In genomic region chr5:115841382-115842088, GRCh38 we compare ENCODE assay signal across 8 cellular contexts. TPM values are rescaled to one million over a fixed set of nuclear protein-coding genes. Genes with fewer than 3 reads are reported as not detected.
A peak's percentile ranks its signal among the peaks of the same experiment; 100 is the strongest.
DNase-seq lines count a peak whose midpoint lies in the region; ATAC-seq and TF ChIP-seq lines count a peak whose summit lies in the region.

Gene AP3S1 (plus strand): TSS chr5:115841935. CDS start chr5:115842038, 103 bp downstream.
Gene ATG12 (minus strand): TSS chr5:115841565. CDS start chr5:115841552, 13 bp downstream.

- POLR2A ChIA-PET in BJ (lab: Charles Lee): no interaction called here
- POLR2A ChIA-PET in activated CD4-positive, alpha-beta T cell treated with anti-CD3 and anti-CD28 coated beads for 36 hours (lab: Charles Lee): no interaction called here

- CTCF ChIA-PET in BJ (lab: Yijun Ruan, JAX): interaction anchor here (0.6 to 3.0 kb wide), 2 partner anchors 129 to 206 kb away, joined by 3 to 18 read pairs; no protein-coding TSS in a partner anchor
- CTCF ChIA-PET in activated CD4-positive, alpha-beta T cell treated with anti-CD3 and anti-CD28 coated beads for 36 hours (lab: Charles Lee): interaction anchor here (0.7 to 1.0 kb wide), 5 partner anchors 10 to 544 kb away, joined by 3 to 4 read pairs (median 4); no protein-coding TSS in a partner anchor

- H3K9me3 Mint-ChIP-seq in activated CD4-positive, alpha-beta T cell treated with anti-CD3 and anti-CD28 coated beads for 36 hours (ENCODE audit: low read depth): no peaks in the 10 kb centered on the region
- H3K9me3 Mint-ChIP-seq in chondrocyte (ENCODE audit: low read depth): no peaks in the 10 kb centered on the region

- peak within 1 kb of the TSS; percentile 99 for H3K27ac Mint-ChIP-seq in activated CD4-positive, alpha-beta T cell treated with anti-CD3 and anti-CD28 coated beads for 36 hours
- peak within 1 kb of the TSS; percentile 99 for H3K27ac Mint-ChIP-seq in chondrocyte (ENCODE audit: unreplicated experiment)

- peak within 1 kb of the TSS; percentile 93 for H3K4me3 Mint-ChIP-seq in activated CD4-positive, alpha-beta T cell treated with anti-CD3 and anti-CD28 coated beads for 36 hours
- H3K4me3 Mint-ChIP-seq in chondrocyte (ENCODE audit: unreplicated experiment): peak within 1 kb of the TSS; percentile 94

- H3K36me3 Mint-ChIP-seq in activated CD4-positive, alpha-beta T cell treated with anti-CD3 and anti-CD28 coated beads for 36 hours (ENCODE audit: low read depth): peaks cover 15% of the 10 kb centered on the region
- peaks cover 6% of the 10 kb centered on the region for H3K36me3 Mint-ChIP-seq in chondrocyte (ENCODE audit: low read depth)

- H3K27me3 Mint-ChIP-seq in activated CD4-positive, alpha-beta T cell treated with anti-CD3 and anti-CD28 coated beads for 36 hours: no peaks in the 10 kb centered on the region
- H3K27me3 Mint-ChIP-seq in chondrocyte (ENCODE audit: low read depth): no peaks in the 10 kb centered on the region

- DNase-seq in BJ (ENCODE audit: low read depth) (peak; percentile 63), GM19240 (ENCODE audit: insufficient read length, low spot score) (peak; percentile 9), NCI-H524 (lab: John Stamatoyannopoulos, UW) (peak; percentile 84 to 90), chondrocyte (ENCODE audit: low spot score) (peak; percentile 96), kidney epithelial cell (ENCODE audit: low read depth) (peak; percentile 59)
- DNase-seq in activated CD4-positive, alpha-beta T cell treated with anti-CD3 and anti-CD28 coated beads for 36 hours: peak; percentile 94
- peak; percentile 92 for DNase-seq in stimulated activated CD4-positive, alpha-beta T cell treated with anti-CD3 and anti-CD28 coated beads, Interleukin-15, amount 100 ng/mL, for 24 hours

- intact Hi-C loops in activated CD4-positive, alpha-beta T cell treated with anti-CD3 and anti-CD28 coated beads for 36 hours (cut with DNase I, micrococcal nuclease): loop anchor here (1.0 to 5.0 kb wide), 10 partner anchors 215 to 671 kb away; partner anchors contain the start of genes CCDC112 (in 2 of the 2), FEM1C (in 2 of the 2), PGGT1B (in 2 of the 2) and TMED7 (in 2 of the 2)

- ATAC-seq in HG03457 (IDR thresholded peaks at IDR 0.05; ENCODE audit: unreplicated experiment): peak; percentile 71
- peak; percentile 90 for ATAC-seq in activated CD4-positive, alpha-beta T cell treated with anti-CD3 and anti-CD28 coated beads for 36 hours

- H3K36me3 ChIP-seq in BJ (ENCODE audit: control insufficient read depth, insufficient read depth, low read length): no peaks in the 10 kb centered on the region
- H3K36me3 ChIP-seq in kidney epithelial cell (ENCODE audit: control insufficient read depth, insufficient read depth, low read length): no peaks in the 10 kb centered on the region

- TF ChIP-seq CTCF in BJ (IDR thresholded peaks at IDR 0.05; ENCODE audit: insufficient read depth, low read depth, low read length) (no peak), chondrocyte (IDR thresholded peaks at IDR 0.05) (no peak), kidney epithelial cell (IDR thresholded peaks at IDR 0.05; ENCODE audit: insufficient read depth, low read length, poor library complexity, severe bottlenecking) (no peak)

- no peaks in the 10 kb centered on the region for H3K27me3 ChIP-seq in BJ (ENCODE audit: control insufficient read depth, insufficient read depth, low read length)
- H3K27me3 ChIP-seq in kidney epithelial cell (ENCODE audit: control insufficient read depth, insufficient read depth, low read length): no peaks in the 10 kb centered on the region

- H3K4me1 Mint-ChIP-seq in activated CD4-positive, alpha-beta T cell treated with anti-CD3 and anti-CD28 coated beads for 36 hours: peaks cover 51% of the 10 kb centered on the region
- H3K4me1 Mint-ChIP-seq in chondrocyte (ENCODE audit: low read depth): peaks cover 60% of the 10 kb centered on the region

- H3K4me3 ChIP-seq in BJ (ENCODE audit: low read depth, low read length): peak within 1 kb of the TSS; percentile 96
- peak within 1 kb of the TSS; percentile 85 for H3K4me3 ChIP-seq in kidney epithelial cell (ENCODE audit: low read depth, low read length)

RNA-seq across cellular contexts. Expression of gene AP3S1, which starts in this region (rescaled TPM):
- polyA plus RNA-seq in BJ (2011; rRNA removed): 27.6 and 77.0 TPM in 2 replicates
- polyA minus RNA-seq in BJ (2011; rRNA and poly(A)+ RNA removed): 10.7 and 11.1 TPM in 2 replicates
- 10 to 100 TPM; 84.5 to 91.6 TPM for total RNA-seq in activated CD4-positive, alpha-beta T cell treated with anti-CD3 and anti-CD28 coated beads for 36 hours
- total RNA-seq in chondrocyte (105 to 133 TPM (median 124 TPM) in 3 replicates), kidney epithelial cell (116 and 208 TPM in 2 replicates)

RNA-seq across cellular contexts. Expression of gene ATG12, which starts in this region (rescaled TPM):
- 34.6 and 71.1 TPM in 2 replicates for polyA plus RNA-seq in BJ (2011; rRNA removed)
- polyA minus RNA-seq in BJ (2011; rRNA and poly(A)+ RNA removed): 16.0 and 16.9 TPM in 2 replicates
- total RNA-seq in activated CD4-positive, alpha-beta T cell treated with anti-CD3 and anti-CD28 coated beads for 36 hours: 10 to 100 TPM; 44.8 to 45.0 TPM
- total RNA-seq in chondrocyte (45.4 to 57.9 TPM (median 48.0 TPM) in 3 replicates), kidney epithelial cell (23.9 and 35.1 TPM in 2 replicates)

Comparison
In these comparisons a context has a peak if more than half of its experiments do, and no peak if none do; other contexts are left out.
1. Peak in every context shown above with its lines: DNase-seq, ATAC-seq and H3K4me3 ChIP-seq.
2. DNase-seq: peak in every context shown above with its lines; median percentile 96 in chondrocyte; 94 in activated CD4-positive, alpha-beta T cell treated with anti-CD3 and anti-CD28 coated beads for 36 hours; 92 in stimulated activated CD4-positive, alpha-beta T cell treated with anti-CD3 and anti-CD28 coated beads, Interleukin-15, amount 100 ng/mL, for 24 hours; 87 in NCI-H524; 63 in BJ; 59 in kidney epithelial cell; 9 in GM19240.